In genomic region chr1:116666747-116667576, GRCh38 we compare ENCODE assay signal across 8 cellular contexts. TPM values are rescaled to one million over a fixed set of nuclear protein-coding genes. Genes with fewer than 3 reads are reported as not detected.
DNase-seq lines count a peak whose midpoint lies in the region; ATAC-seq and TF ChIP-seq lines count a peak whose summit lies in the region.

No MANE protein-coding gene starts in this region.

- 2 to 3% methylated on average over 44 to 59 of the region's 62 CpGs for WGBS in heart right ventricle, 2 donors

- ATAC-seq in HG03432 (IDR thresholded peaks at IDR 0.05; ENCODE audit: unreplicated experiment) (peak; percentile 5), heart right ventricle (peak in 4 of 8 donors; percentile 2 to 52 (median 20)), HG03457 (IDR thresholded peaks at IDR 0.05; ENCODE audit: unreplicated experiment) (no peak)

- peaks cover 0 to 21% (median 13%) of the 10 kb centered on the region in 9 donors for H3K4me1 ChIP-seq in heart right ventricle

- peak overlapping the region in 5 of 10 donors; percentile 25 to 65 (median 34) for H3K27ac ChIP-seq in heart right ventricle

- TF ChIP-seq CTCF in heart right ventricle (IDR thresholded peaks at IDR 0.05) (no peak), retinal pigment epithelial cell (conservative IDR thresholded peaks at IDR 0.05; ENCODE audit: low read depth, low read length) (no peak)

- H3K4me3 ChIP-seq in heart right ventricle (peak overlapping the region; percentile 49 to 88 (median 71)), retinal pigment epithelial cell (ENCODE audit: low read length) (peak overlapping the region; percentile 61)

- no peaks in the 10 kb centered on the region for H3K9me3 Mint-ChIP-seq in activated T-cell treated with anti-CD3 and anti-CD28 coated beads, Interleukin-2, amount 50 U/mL, for 24 hours

- peak overlapping the region; percentile 76 for H3K4me3 Mint-ChIP-seq in activated T-cell treated with anti-CD3 and anti-CD28 coated beads, Interleukin-2, amount 50 U/mL, for 24 hours

- DNase-seq in Daoy (ENCODE audit: low read depth) (peak; percentile 33), heart right ventricle (no peak), retinal pigment epithelial cell (ENCODE audit: low read depth) (no peak), HCEC 1CT (no peak), SKM-1 treated with dmso at 0.1 percent for 144 hours (lab: John Stamatoyannopoulos, UW; ENCODE audit: unreplicated experiment) (no peak)
- DNase-seq in activated T-cell treated with anti-CD3 and anti-CD28 coated beads, Interleukin-2, amount 50 U/mL, for 24 hours, result peak; percentile 47

- no peaks in the 10 kb centered on the region for H3K36me3 ChIP-seq in heart right ventricle

- no peaks in the 10 kb centered on the region for H3K9me3 ChIP-seq in heart right ventricle

- H3K27me3 ChIP-seq in heart right ventricle, result peaks cover 0 to 49% (median 0%) of the 10 kb centered on the region in 7 donors

- intact Hi-C loops in heart right ventricle (cut with DNase I), result loop anchor here in 2 of 10 donors (5.0 kb wide), 2 partner anchors 90 to 95 kb away; partner anchors contain the start of gene CD58 (in 1 of the 2)

- peaks cover 13% of the 10 kb centered on the region for H3K4me1 Mint-ChIP-seq in activated T-cell treated with anti-CD3 and anti-CD28 coated beads, Interleukin-2, amount 50 U/mL, for 24 hours (ENCODE audit: low read depth)

- no peak overlapping the region for H3K27ac Mint-ChIP-seq in activated T-cell treated with anti-CD3 and anti-CD28 coated beads, Interleukin-2, amount 50 U/mL, for 24 hours

- H3K36me3 Mint-ChIP-seq in activated T-cell treated with anti-CD3 and anti-CD28 coated beads, Interleukin-2, amount 50 U/mL, for 24 hours (ENCODE audit: low read depth), result no peaks in the 10 kb centered on the region

- peaks cover 67% of the 10 kb centered on the region for H3K27me3 Mint-ChIP-seq in activated T-cell treated with anti-CD3 and anti-CD28 coated beads, Interleukin-2, amount 50 U/mL, for 24 hours

RNA-seq across cellular contexts. Expression of gene IGSF3, which starts 0.6 kb away (rescaled TPM):
- total RNA-seq in Daoy (2014; rRNA removed; shearing (Covaris generic)), result 22.4 and 24.6 TPM in 2 replicates
- 10 to 100 TPM in 7 of 10 donors, 1 to 10 TPM in 3; 8.8 to 21.2 (median 14.9) TPM for total RNA-seq in heart right ventricle
- polyA plus RNA-seq in heart right ventricle, result 1 to 10 TPM; 4.0 to 4.4 TPM

Comparison
In these comparisons a context has a peak if more than half of its experiments do, and no peak if none do; other contexts are left out.
1. DNase-seq: peak in Daoy (single experiment) and activated T-cell treated with anti-CD3 and anti-CD28 coated beads, Interleukin-2, amount 50 U/mL, for 24 hours (single experiment); none in heart right ventricle (0 of 2), retinal pigment epithelial cell (single experiment), HCEC 1CT (single experiment) and SKM-1 treated with dmso at 0.1 percent for 144 hours (single experiment).